27 cellular contexts compared by ENCODE assay signal in genomic region chr6:12172572-12172971, GRCh38.
DNase-seq lines count a peak whose midpoint lies in the region; FAIRE-seq and TF ChIP-seq lines count a peak whose summit lies in the region.
"Had no signal": no experiment of that assay in that cellular context is flagged by ENCODE, and none has a peak within 500 bp of the region (broad histone marks: within the 10 kb centered on the region; RNA-seq: fewer than 3 reads in every experiment).

No MANE protein-coding gene starts in this region.

- POLR2A ChIA-PET in HEK293 (lab: Yijun Ruan, JAX) (no interaction called here), HEK293T (lab: Yijun Ruan, JAX) (no interaction called here)

- H3K27ac ChIP-seq in HEK293 (ENCODE audit: extremely low read depth, low read depth, low read length) (no peak overlapping the region), SK-N-MC (peak overlapping the region; percentile 51), colonic mucosa (no peak overlapping the region)
- H3K27ac ChIP-seq: BLaER1 had no signal

- no peak overlapping the region for H3K4me3 ChIP-seq in HEK293 (ENCODE audit: low read depth, low read length)
- peak overlapping the region; percentile 25 for H3K4me3 ChIP-seq in SK-N-MC
- no peak overlapping the region for H3K4me3 ChIP-seq in colonic mucosa
- H3K4me3 ChIP-seq: BLaER1, GM12878 had no signal

- no peaks in the 10 kb centered on the region for H3K9me3 ChIP-seq in HEK293 (ENCODE audit: control insufficient read depth, insufficient read depth, low read depth, low read length)
- H3K9me3 ChIP-seq in SK-N-MC (ENCODE audit: low read depth, low read length), result no peaks in the 10 kb centered on the region
- no peaks in the 10 kb centered on the region for H3K9me3 ChIP-seq in colonic mucosa
- H3K9me3 ChIP-seq: BE2C, BLaER1 had no signal

- H3K9ac ChIP-seq in SK-N-MC (ENCODE audit: insufficient read length), result no peak overlapping the region
- no peak overlapping the region for H3K9ac ChIP-seq in colonic mucosa (ENCODE audit: low read depth in 2 of 2, low read length in 2 of 2)
- H3K9ac ChIP-seq: BLaER1 had no signal

- no peak for FAIRE-seq in RCC 7860 (lab: Jason Lieb, UNC)
- FAIRE-seq: A204.1, GM12892, GM18507 had no signal

- CTCF ChIA-PET in HEK293 (lab: Yijun Ruan, JAX), result interaction anchor here (1.2 kb wide), 1 partner anchor 118 kb away, joined by 3 read pairs; the partner anchor contains the start of gene EDN1
- CTCF ChIA-PET in HEK293T (lab: Yijun Ruan, JAX), result no interaction called here

- DNase-seq in HEK293T (ENCODE audit: extremely low spot score) (no peak), SK-N-MC (ENCODE audit: low read depth, low spot score) (no peak), colonic mucosa (no peak), NCI-H524 treated with DMSO at 0.1 percent for 48 hours (lab: John Stamatoyannopoulos, UW) (no peak), RCC 7860 (ENCODE audit: low spot score) (no peak)
- no peak for DNase-seq in activated CD8-positive, alpha-beta memory T cell treated with anti-CD3 and anti-CD28 coated beads, Interleukin-2, amount 50 U/mL, for 4 hours
- DNase-seq: 8988T; ACHN; BE2C; C1 segment of cervical spinal cord; CD4-positive, alpha-beta memory T cell; CD4-positive, CD25-positive, alpha-beta regulatory T cell; CD8-positive, alpha-beta memory T cell; COR-L47; DMS 273 treated with DMSO at 0.1 percent for 48 hours; DMS153; DMS53; DMS79; DND-41; EL; GDM1 had no signal

- H3K4me1 ChIP-seq in HEK293 (ENCODE audit: control insufficient read depth, insufficient read depth, low read length) (peaks cover 14% of the 10 kb centered on the region), colonic mucosa (no peaks in the 10 kb centered on the region)
- H3K4me1 ChIP-seq: BE2C, BLaER1 had no signal

- H3K36me3 ChIP-seq in HEK293 (ENCODE audit: control insufficient read depth in 2 of 2, insufficient read depth in 1 of 2, low read length in 2 of 2) (no peaks in the 10 kb centered on the region), SK-N-MC (ENCODE audit: insufficient read depth, low read length) (no peaks in the 10 kb centered on the region), colonic mucosa (no peaks in the 10 kb centered on the region)
- H3K36me3 ChIP-seq: BE2C, BLaER1 had no signal

- intact Hi-C loops in colonic mucosa (cut with DNase I), result no loop called here

- H3K27me3 ChIP-seq in colonic mucosa, result no peaks in the 10 kb centered on the region
- H3K27me3 ChIP-seq: BE2C, BLaER1 had no signal

- TF ChIP-seq CTCF in HEK293 (tag by site-specific recombination; IDR thresholded peaks at IDR 0.05), result no peak
- TF ChIP-seq CTCF in colonic mucosa (IDR thresholded peaks at IDR 0.05), result peak; percentile 10

TF ChIP-seq in HEK293, 187 proteins besides CTCF, POLR2A, EP300 and RAD21:
- TF ChIP-seq ZNF324 (tag by site-specific recombination; IDR thresholded peaks at IDR 0.05) (0 out of 2 replicates have a peak, but pooled peaks have one; percentile 21), ZNF768 (tag by site-specific recombination; IDR thresholded peaks at IDR 0.05) (no peak), ZNF830 (tag by site-specific recombination; IDR thresholded peaks at IDR 0.05; ENCODE audit: low read depth) (no peak), ZEB2 (tag by site-specific recombination; IDR thresholded peaks at IDR 0.05) (peak; percentile 37; the same call in 1 of the 2 replicates), OSR2 (tag by site-specific recombination; IDR thresholded peaks at IDR 0.05) (0 out of 2 replicates have a peak, but pooled peaks have one; percentile 12), PRDM6 (tag by site-specific recombination; IDR thresholded peaks at IDR 0.05) (peak; percentile 87), WT1 (tag by site-specific recombination; IDR thresholded peaks at IDR 0.05) (peak; percentile 31; the same call in 1 of the 2 replicates)

TF ChIP-seq in HEK293T, 16 proteins besides CTCF, POLR2A, EP300 and RAD21:
- peak; percentile 78 for TF ChIP-seq ZNF384 (IDR thresholded peaks at IDR 0.05)
- no peak for TF ChIP-seq SP1 (IDR thresholded peaks at IDR 0.05)
